In genomic region chr14:85564841-85565527, GRCh38 we compare ENCODE assay signal across 1 cellular context.
TF ChIP-seq lines count a peak whose summit lies in the region.

No MANE protein-coding gene starts in this region.

TF ChIP-seq in IMR-90, 13 proteins besides CTCF, POLR2A, EP300 and RAD21:
- TF ChIP-seq NFE2L2 (IDR thresholded peaks at IDR 0.05; ENCODE audit: low read depth, low read length) (no peak), SMC3 (IDR thresholded peaks at IDR 0.05; ENCODE audit: low read depth, low read length) (no peak), MAZ (IDR thresholded peaks at IDR 0.05; ENCODE audit: borderline replicate concordance, low read depth, low read length) (no peak), FOS (IDR thresholded peaks at IDR 0.05; ENCODE audit: low read depth, low read length) (no peak), MAFK (IDR thresholded peaks at IDR 0.05; ENCODE audit: low read depth, low read length) (no peak), BHLHE40 (IDR thresholded peaks at IDR 0.05; ENCODE audit: low read depth, low read length) (no peak), CEBPB (IDR thresholded peaks at IDR 0.05; ENCODE audit: low read depth, low read length) (no peak), USF2 (IDR thresholded peaks at IDR 0.05; ENCODE audit: low read depth, low read length) (no peak), ELK1 (IDR thresholded peaks at IDR 0.05; ENCODE audit: borderline replicate concordance, low read depth, low read length) (no peak), RFX5 (IDR thresholded peaks at IDR 0.05; ENCODE audit: low read depth, low read length) (no peak), MXI1 (IDR thresholded peaks at IDR 0.05; ENCODE audit: borderline replicate concordance, low read depth, low read length) (no peak), RCOR1 (IDR thresholded peaks at IDR 0.05; ENCODE audit: insufficient replicate concordance, low read length) (no peak), CHD1 (IDR thresholded peaks at IDR 0.05; ENCODE audit: low read depth, low read length) (no peak)
